ENCODE assay signal across 13 cellular contexts in the genomic region with DNA sequence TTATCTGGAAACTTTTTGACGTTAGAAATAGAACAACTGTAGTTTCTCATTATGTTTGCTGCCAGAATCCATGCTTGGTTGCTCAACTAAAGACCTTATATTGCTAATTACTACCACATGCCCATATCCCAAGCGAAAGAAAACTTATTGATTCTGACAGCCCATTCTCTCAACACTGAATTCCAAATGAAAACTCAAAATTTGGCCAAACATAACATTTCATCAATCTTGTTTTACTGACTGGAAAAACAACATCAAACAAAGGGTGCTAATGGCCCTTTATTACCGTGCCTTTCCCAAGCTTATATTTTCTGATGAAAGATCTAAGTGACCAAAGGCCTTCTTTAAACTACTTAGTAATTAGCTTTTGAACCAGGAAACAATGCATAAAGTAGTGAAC.
DNase-seq lines count a peak whose midpoint lies in the region; ATAC-seq and TF ChIP-seq lines count a peak whose summit lies in the region.
"Had no signal": no experiment of that assay in that cellular context is flagged by ENCODE, and none has a peak within 500 bp of the region (broad histone marks: within the 10 kb centered on the region; RNA-seq: fewer than 3 reads in every experiment).

No MANE protein-coding gene starts in this region.

- no peak overlapping the region for H3K4me3 Mint-ChIP-seq in activated CD8-positive, alpha-beta T cell treated with anti-CD3 and anti-CD28 coated beads, Interleukin-2, amount 10 ng/mL, durations not matched to agents 7 days and 5 days
- H3K4me3 Mint-ChIP-seq: activated CD8-positive, alpha-beta memory T cell treated with anti-CD3 and anti-CD28 coated beads, Interleukin-2, amount 10 ng/mL, durations not matched to agents 7 days and 5 days; activated naive CD4-positive, alpha-beta T cell treated with anti-CD3 and anti-CD28 coated beads, Interleukin-2, amount 10 ng/mL, durations not matched to agents 7 days and 5 days had no signal

- H3K27ac Mint-ChIP-seq in activated CD8-positive, alpha-beta T cell treated with anti-CD3 and anti-CD28 coated beads, Interleukin-2, amount 10 ng/mL, durations not matched to agents 7 days and 5 days: no peak overlapping the region
- H3K27ac Mint-ChIP-seq: activated CD8-positive, alpha-beta memory T cell treated with anti-CD3 and anti-CD28 coated beads, Interleukin-2, amount 10 ng/mL, durations not matched to agents 7 days and 5 days; activated naive CD4-positive, alpha-beta T cell treated with anti-CD3 and anti-CD28 coated beads, Interleukin-2, amount 10 ng/mL, durations not matched to agents 7 days and 5 days had no signal

- no peaks in the 10 kb centered on the region for H3K9me3 Mint-ChIP-seq in activated CD8-positive, alpha-beta T cell treated with anti-CD3 and anti-CD28 coated beads, Interleukin-2, amount 10 ng/mL, durations not matched to agents 7 days and 5 days (ENCODE audit: insufficient read depth)
- H3K9me3 Mint-ChIP-seq: activated naive CD4-positive, alpha-beta T cell treated with anti-CD3 and anti-CD28 coated beads, Interleukin-2, amount 10 ng/mL, durations not matched to agents 7 days and 5 days had no signal

- TF ChIP-seq EP300 in ovary (IDR thresholded peaks at IDR 0.05): no peak

- TF ChIP-seq CTCF in astrocyte of the cerebellum (IDR thresholded peaks at IDR 0.05; ENCODE audit: low read depth, low read length, missing control alignments): no peak
- TF ChIP-seq CTCF in heart right ventricle (IDR thresholded peaks at IDR 0.05): no peak
- no peak for TF ChIP-seq CTCF in ovary (IDR thresholded peaks at IDR 0.05)

- H3K4me1 ChIP-seq in heart right ventricle (peaks cover 0 to 29% (median 6%) of the 10 kb centered on the region in 9 donors), skeletal muscle tissue (ENCODE audit: control insufficient read depth in 3 of 3, insufficient read depth in 3 of 3, low read length in 3 of 3) (peaks cover 0 to 9% (median under 1%) of the 10 kb centered on the region in 3 donors), ovary (ENCODE audit: insufficient read depth) (peaks cover 8% of the 10 kb centered on the region)

- TF ChIP-seq POLR2A in ovary (IDR thresholded peaks at IDR 0.05): no peak

- no peaks in the 10 kb centered on the region for H3K9me3 ChIP-seq in heart right ventricle
- H3K9me3 ChIP-seq in skeletal muscle tissue (ENCODE audit: control insufficient read depth in 3 of 3, low read length in 3 of 3): no peaks in the 10 kb centered on the region
- H3K9me3 ChIP-seq in ovary: no peaks in the 10 kb centered on the region

- ATAC-seq in heart right ventricle (peak in 6 of 8 donors; percentile 34 to 53 (median 52)), HG02840 (IDR thresholded peaks at IDR 0.05; ENCODE audit: low FRiP score, unreplicated experiment) (no peak)
- no peak for ATAC-seq in activated CD8-positive, alpha-beta T cell treated with anti-CD3 and anti-CD28 coated beads, Interleukin-2, amount 10 ng/mL, durations not matched to agents 7 days and 5 days
- ATAC-seq: activated CD8-positive, alpha-beta memory T cell treated with anti-CD3 and anti-CD28 coated beads, Interleukin-2, amount 10 ng/mL, durations not matched to agents 7 days and 5 days had no signal

- H3K36me3 ChIP-seq in heart right ventricle: no peaks in the 10 kb centered on the region
- no peaks in the 10 kb centered on the region for H3K36me3 ChIP-seq in skeletal muscle tissue (ENCODE audit: control insufficient read depth in 3 of 3, insufficient read depth in 3 of 3, low read length in 3 of 3)
- no peaks in the 10 kb centered on the region for H3K36me3 ChIP-seq in ovary
- H3K36me3 ChIP-seq: WERI-Rb-1 had no signal

- in situ Hi-C loops in astrocyte of the cerebellum (cut with HindIII; ENCODE audit: low sequenced_read_pairs): no loop called here

- intact Hi-C loops in heart right ventricle (cut with DNase I): loop anchor here in 1 of 10 donors (5.0 kb wide), 1 partner anchor 98 kb away; no protein-coding TSS in a partner anchor
- intact Hi-C loops in ovary (cut with DNase I): loop anchor here in 1 of 4 donors (5.0 kb wide), 1 partner anchor 1708 kb away; no protein-coding TSS in a partner anchor

- H3K4me1 Mint-ChIP-seq in activated CD8-positive, alpha-beta T cell treated with anti-CD3 and anti-CD28 coated beads, Interleukin-2, amount 10 ng/mL, durations not matched to agents 7 days and 5 days (ENCODE audit: low read depth): no peaks in the 10 kb centered on the region
- H3K4me1 Mint-ChIP-seq: activated CD8-positive, alpha-beta memory T cell treated with anti-CD3 and anti-CD28 coated beads, Interleukin-2, amount 10 ng/mL, durations not matched to agents 7 days and 5 days; activated naive CD4-positive, alpha-beta T cell treated with anti-CD3 and anti-CD28 coated beads, Interleukin-2, amount 10 ng/mL, durations not matched to agents 7 days and 5 days had no signal

- WGBS in heart right ventricle, 2 donors: 54 to 68% methylated on average over 3 of the region's 3 CpGs
- 13 to 25% (median 17%) methylated on average over 3 of the region's 3 CpGs for WGBS in ovary, 3 donors

- POLR2A ChIA-PET in activated CD8-positive, alpha-beta T cell treated with anti-CD3 and anti-CD28 coated beads, Interleukin-2, amount 10 ng/mL, durations not matched to agents 7 days and 5 days (lab: Charles Lee): no interaction called here

- no peaks in the 10 kb centered on the region for H3K27me3 Mint-ChIP-seq in activated CD8-positive, alpha-beta T cell treated with anti-CD3 and anti-CD28 coated beads, Interleukin-2, amount 10 ng/mL, durations not matched to agents 7 days and 5 days (ENCODE audit: low read depth)
- H3K27me3 Mint-ChIP-seq: activated CD8-positive, alpha-beta memory T cell treated with anti-CD3 and anti-CD28 coated beads, Interleukin-2, amount 10 ng/mL, durations not matched to agents 7 days and 5 days had no signal

- peak overlapping the region in 8 of 10 donors; percentile 22 to 65 (median 50) for H3K27ac ChIP-seq in heart right ventricle
- peak overlapping the region; percentile 6 for H3K27ac ChIP-seq in skeletal muscle tissue (ENCODE audit: low read depth, low read length)
- no peak overlapping the region for H3K27ac ChIP-seq in ovary
- H3K27ac ChIP-seq: WERI-Rb-1 had no signal

- peaks cover 0 to 6% (median 0%) of the 10 kb centered on the region in 7 donors for H3K27me3 ChIP-seq in heart right ventricle
- no peaks in the 10 kb centered on the region for H3K27me3 ChIP-seq in skeletal muscle tissue (ENCODE audit: control insufficient read depth in 3 of 3, insufficient read depth in 3 of 3, low read length in 3 of 3)
- H3K27me3 ChIP-seq in ovary: no peaks in the 10 kb centered on the region

- no peaks in the 10 kb centered on the region for H3K36me3 Mint-ChIP-seq in activated CD8-positive, alpha-beta T cell treated with anti-CD3 and anti-CD28 coated beads, Interleukin-2, amount 10 ng/mL, durations not matched to agents 7 days and 5 days (ENCODE audit: low read depth)
- H3K36me3 Mint-ChIP-seq: activated CD8-positive, alpha-beta memory T cell treated with anti-CD3 and anti-CD28 coated beads, Interleukin-2, amount 10 ng/mL, durations not matched to agents 7 days and 5 days; activated naive CD4-positive, alpha-beta T cell treated with anti-CD3 and anti-CD28 coated beads, Interleukin-2, amount 10 ng/mL, durations not matched to agents 7 days and 5 days had no signal

- CTCF ChIA-PET in activated CD8-positive, alpha-beta T cell treated with anti-CD3 and anti-CD28 coated beads, Interleukin-2, amount 10 ng/mL, durations not matched to agents 7 days and 5 days (lab: Charles Lee): no interaction called here

- H3K9ac ChIP-seq in skeletal muscle tissue (ENCODE audit: low read depth in 1 of 3, low read length in 3 of 3): no peak overlapping the region

- no peak overlapping the region for H3K4me3 ChIP-seq in astrocyte of the cerebellum (ENCODE audit: low read depth, low read length)
- no peak overlapping the region for H3K4me3 ChIP-seq in heart right ventricle
- no peak overlapping the region for H3K4me3 ChIP-seq in skeletal muscle tissue (ENCODE audit: low read length in 3 of 3)
- no peak overlapping the region for H3K4me3 ChIP-seq in ovary

- DNase-seq in EH (ENCODE audit: low read depth) (peak; percentile 85), astrocyte of the cerebellum (ENCODE audit: low read depth) (peak; percentile 67), heart right ventricle (no peak), ovary (no peak), DMS53 (lab: John Stamatoyannopoulos, UW) (no peak)
- DNase-seq in activated CD8-positive, alpha-beta T cell treated with anti-CD3 and anti-CD28 coated beads, Interleukin-2, amount 10 ng/mL, durations not matched to agents 7 days and 5 days: no peak
- DNase-seq: activated CD8-positive, alpha-beta memory T cell treated with anti-CD3 and anti-CD28 coated beads, Interleukin-2, amount 10 ng/mL, durations not matched to agents 7 days and 5 days; activated naive CD4-positive, alpha-beta T cell treated with anti-CD3 and anti-CD28 coated beads, Interleukin-2, amount 10 ng/mL, durations not matched to agents 7 days and 5 days; C1 segment of cervical spinal cord; SW 1271; WERI-Rb-1 had no signal

Comparison
In these comparisons a context has a peak if more than half of its experiments do, and no peak if none do; other contexts are left out.
1. DNase-seq: peak in EH (single experiment) and astrocyte of the cerebellum (single experiment); none in heart right ventricle (0 of 2), ovary (0 of 5), DMS53 (single experiment) and activated CD8-positive, alpha-beta T cell treated with anti-CD3 and anti-CD28 coated beads, Interleukin-2, amount 10 ng/mL, durations not matched to agents 7 days and 5 days (single experiment).
2. ATAC-seq: peak in heart right ventricle (6 of 8); none in HG02840 (single experiment) and activated CD8-positive, alpha-beta T cell treated with anti-CD3 and anti-CD28 coated beads, Interleukin-2, amount 10 ng/mL, durations not matched to agents 7 days and 5 days (single experiment).
3. H3K27ac ChIP-seq: peak in heart right ventricle (8 of 10) and skeletal muscle tissue (single experiment); none in ovary (0 of 2).